ENCODE assay signal across 8 cellular contexts in genomic region chr12:124389537-124390441, GRCh38.
DNase-seq lines count a peak whose midpoint lies in the region; ATAC-seq and TF ChIP-seq lines count a peak whose summit lies in the region.

No MANE protein-coding gene starts in this region.

- peak overlapping the region; percentile 97 for H3K27ac Mint-ChIP-seq in HFFc6

- no peaks in the 10 kb centered on the region for H3K9me3 ChIP-seq in adipocyte (ENCODE audit: control insufficient read depth, low read length)

- peaks cover 67% of the 10 kb centered on the region for H3K4me1 ChIP-seq in adipocyte (ENCODE audit: control insufficient read depth, insufficient read depth, low read length)

- H3K36me3 ChIP-seq in adipocyte (ENCODE audit: control insufficient read depth, insufficient read depth, low read length, severe bottlenecking) = peaks cover 9% of the 10 kb centered on the region

- no peaks in the 10 kb centered on the region for H3K9me3 Mint-ChIP-seq in HFFc6

- no peaks in the 10 kb centered on the region for H3K27me3 ChIP-seq in adipocyte (replicated peaks; ENCODE audit: control insufficient read depth, insufficient read depth, low read length)
- no peaks in the 10 kb centered on the region for H3K27me3 ChIP-seq in layer of hippocampus (ENCODE audit: control insufficient read depth, insufficient read depth, low read length)

- DNase-seq in HFFc6 = no peak
- DNase-seq in adipocyte (ENCODE audit: low read depth) = no peak
- DNase-seq in stimulated activated naive CD8-positive, alpha-beta T cell treated with anti-CD3 and anti-CD28 coated beads, Interleukin-15, Interleukin-2, amounts not matched to agents 100 U/mL and 50 U/mL, for 24 hours = peak; percentile 8
- no peak for DNase-seq in GM10266 (ENCODE audit: extremely low spot score)
- DNase-seq in NOMO-1 (lab: John Stamatoyannopoulos, UW; ENCODE audit: unreplicated experiment in 2 of 2) = no peak
- DNase-seq in stimulated activated CD4-positive, alpha-beta T cell treated with anti-CD3 and anti-CD28 coated beads, Interleukin-4, amount 100 ng/mL, for 4 hours = no peak

- H3K4me1 Mint-ChIP-seq in HFFc6 (ENCODE audit: low read depth) = peaks cover 77% of the 10 kb centered on the region

- peaks cover 24% of the 10 kb centered on the region for H3K27me3 Mint-ChIP-seq in HFFc6 (ENCODE audit: insufficient read depth)

- H3K36me3 Mint-ChIP-seq in HFFc6 (ENCODE audit: low read depth) = peaks cover 26% of the 10 kb centered on the region

- no peak for ATAC-seq in stimulated activated naive CD8-positive, alpha-beta T cell treated with anti-CD3 and anti-CD28 coated beads, Interleukin-15, Interleukin-2, amounts not matched to agents 100 U/mL and 50 U/mL, for 24 hours
- ATAC-seq in HG02981 (IDR thresholded peaks at IDR 0.05; ENCODE audit: unreplicated experiment) = no peak

- H3K4me3 ChIP-seq in adipocyte (ENCODE audit: low read length) = peak overlapping the region; percentile 83

- peak overlapping the region; percentile 94 for H3K9ac ChIP-seq in adipocyte (ENCODE audit: low read length)

- peak overlapping the region; percentile 88 for H3K27ac ChIP-seq in layer of hippocampus (ENCODE audit: low read depth, low read length)

- H3K4me3 Mint-ChIP-seq in HFFc6 = peak overlapping the region; percentile 96

- TF ChIP-seq CTCF in HFFc6 (IDR thresholded peaks at IDR 0.05) (no peak), GM10266 (IDR thresholded peaks at IDR 0.05; ENCODE audit: control insufficient read depth, insufficient read depth, low read depth, missing control alignments) (no peak)
